ENCODE assay signal across 1 cellular context in genomic region chr3:142963266-142964149, GRCh38.
TF ChIP-seq lines count a peak whose summit lies in the region.

Gene PAQR9, minus strand, starts transcription at chr3:142963674. Its CDS starts 338 bp downstream, at chr3:142963336.

TF ChIP-seq in GM12878, 131 proteins besides CTCF, POLR2A, EP300 and RAD21 (continued from another document):
- TF ChIP-seq NKRF (conservative IDR thresholded peaks at IDR 0.05) = no peak
- TF ChIP-seq BHLHE40 (IDR thresholded peaks at IDR 0.05; ENCODE audit: borderline replicate concordance in 1 of 2, low read depth in 2 of 2, low read length in 1 of 2) = no peak
- TF ChIP-seq SUZ12 (IDR thresholded peaks at IDR 0.05; ENCODE audit: unreplicated experiment) = peak; percentile 90
- TF ChIP-seq LARP7 (IDR thresholded peaks at IDR 0.05) = no peak
